ENCODE assay signal across 8 cellular contexts in genomic region chr12:54017845-54018607, GRCh38. TPM values are rescaled to one million over a fixed set of nuclear protein-coding genes. Genes with fewer than 3 reads are reported as not detected.
DNase-seq lines count a peak whose midpoint lies in the region; ATAC-seq lines count a peak whose summit lies in the region.

No MANE protein-coding gene starts in this region.

- H3K4me1 Mint-ChIP-seq in activated CD4-positive, alpha-beta T cell treated with anti-CD3 and anti-CD28 coated beads, Interleukin-2, amount 10 ng/mL, durations not matched to agents 24 days and 14 days = peaks cover 17% of the 10 kb centered on the region

- peak overlapping the region in 1 of 2 donors; percentile 32 for H3K9ac ChIP-seq in duodenal mucosa (ENCODE audit: low read depth in 1 of 2, low read length in 2 of 2)

- no peaks in the 10 kb centered on the region for H3K36me3 ChIP-seq in duodenal mucosa (ENCODE audit: control insufficient read depth in 1 of 2, insufficient read depth in 2 of 2, low read length in 2 of 2)

- intact Hi-C loops in activated CD4-positive, alpha-beta T cell treated with anti-CD3 and anti-CD28 coated beads, Interleukin-2, amount 10 ng/mL, durations not matched to agents 24 days and 14 days (cut with micrococcal nuclease) = loop anchor here (1.0 kb wide), 1 partner anchor 12 kb away; no protein-coding TSS in a partner anchor

- peak overlapping the region; percentile 86 for H3K4me3 Mint-ChIP-seq in activated CD4-positive, alpha-beta T cell treated with anti-CD3 and anti-CD28 coated beads, Interleukin-2, amount 10 ng/mL, durations not matched to agents 24 days and 14 days

- peak overlapping the region; percentile 45 to 59 for H3K4me3 ChIP-seq in duodenal mucosa (ENCODE audit: low read depth in 1 of 2, low read length in 2 of 2)

- H3K27ac ChIP-seq in duodenal mucosa (ENCODE audit: low read depth, low read length) = peak overlapping the region; percentile 8

- peaks cover 76 to 95% of the 10 kb centered on the region in 2 donors for H3K27me3 ChIP-seq in duodenal mucosa (ENCODE audit: control insufficient read depth in 1 of 2, insufficient read depth in 2 of 2, low read length in 2 of 2)

- peaks cover 2% of the 10 kb centered on the region for H3K36me3 Mint-ChIP-seq in activated CD4-positive, alpha-beta T cell treated with anti-CD3 and anti-CD28 coated beads, Interleukin-2, amount 10 ng/mL, durations not matched to agents 24 days and 14 days (ENCODE audit: low read depth)

- H3K4me1 ChIP-seq in duodenal mucosa (ENCODE audit: control insufficient read depth in 1 of 2, insufficient read depth in 2 of 2, low read length in 2 of 2) = peaks cover 3 to 6% of the 10 kb centered on the region in 2 donors

- H3K27ac Mint-ChIP-seq in activated CD4-positive, alpha-beta T cell treated with anti-CD3 and anti-CD28 coated beads, Interleukin-2, amount 10 ng/mL, durations not matched to agents 24 days and 14 days = peak overlapping the region; percentile 37

- DNase-seq in AG08396 (ENCODE audit: low spot score) = peak; percentile 92
- peak; percentile 53 for DNase-seq in NCI-H345 treated with DMSO at 0.1 percent for 48 hours (lab: John Stamatoyannopoulos, UW; ENCODE audit: unreplicated experiment)
- peak; percentile 91 for DNase-seq in activated CD4-positive, alpha-beta T cell treated with anti-CD3 and anti-CD28 coated beads, Interleukin-2, amount 10 ng/mL, durations not matched to agents 24 days and 14 days
- DNase-seq in medulla oblongata (ENCODE audit: extremely low spot score) = peak; percentile 88
- peak; percentile 51 for DNase-seq in stimulated activated CD8-positive, alpha-beta memory T cell treated with anti-CD3 and anti-CD28 coated beads, Interleukin-15, amount 100 ng/mL, for 1 hour (ENCODE audit: low read depth)

- ATAC-seq in GM18870 (IDR thresholded peaks at IDR 0.05; ENCODE audit: unreplicated experiment) (peak; percentile 61), HG03108 (IDR thresholded peaks at IDR 0.05; ENCODE audit: unreplicated experiment) (peak; percentile 74)

- no peaks in the 10 kb centered on the region for H3K9me3 Mint-ChIP-seq in activated CD4-positive, alpha-beta T cell treated with anti-CD3 and anti-CD28 coated beads, Interleukin-2, amount 10 ng/mL, durations not matched to agents 24 days and 14 days

- peaks cover 79% of the 10 kb centered on the region for H3K27me3 Mint-ChIP-seq in activated CD4-positive, alpha-beta T cell treated with anti-CD3 and anti-CD28 coated beads, Interleukin-2, amount 10 ng/mL, durations not matched to agents 24 days and 14 days

- no peaks in the 10 kb centered on the region for H3K9me3 ChIP-seq in duodenal mucosa (ENCODE audit: control insufficient read depth in 1 of 2, low read length in 2 of 2)

RNA-seq across cellular contexts. Expression of gene HOXC8, which starts 9.2 kb away (rescaled TPM):
- not detected in 2 replicates for total RNA-seq in activated CD4-positive, alpha-beta T cell treated with anti-CD3 and anti-CD28 coated beads, Interleukin-2, amount 10 ng/mL, durations not matched to agents 24 days and 14 days

RNA-seq across cellular contexts. Expression of gene HOXC6, which starts 10.2 kb away (rescaled TPM):
- total RNA-seq in activated CD4-positive, alpha-beta T cell treated with anti-CD3 and anti-CD28 coated beads, Interleukin-2, amount 10 ng/mL, durations not matched to agents 24 days and 14 days = not detected in 2 replicates

RNA-seq across cellular contexts. Expression of gene HOXC5, which starts 14.8 kb away (rescaled TPM):
- total RNA-seq in activated CD4-positive, alpha-beta T cell treated with anti-CD3 and anti-CD28 coated beads, Interleukin-2, amount 10 ng/mL, durations not matched to agents 24 days and 14 days = not detected in 2 replicates

RNA-seq across cellular contexts. Expression of gene HOXC9, which starts 18.1 kb away (rescaled TPM):
- not detected in 2 replicates for total RNA-seq in activated CD4-positive, alpha-beta T cell treated with anti-CD3 and anti-CD28 coated beads, Interleukin-2, amount 10 ng/mL, durations not matched to agents 24 days and 14 days

RNA-seq across cellular contexts. Expression of gene HOXC10, which starts 33.1 kb away (rescaled TPM):
- not detected in 2 replicates for total RNA-seq in activated CD4-positive, alpha-beta T cell treated with anti-CD3 and anti-CD28 coated beads, Interleukin-2, amount 10 ng/mL, durations not matched to agents 24 days and 14 days

Comparison
In these comparisons a context has a peak if more than half of its experiments do, and no peak if none do; other contexts are left out.
1. Peak in every context shown above with its lines: DNase-seq, ATAC-seq, H3K4me3 ChIP-seq and H3K27ac ChIP-seq.